ENCODE assay signal across 8 cellular contexts in the genomic region with DNA sequence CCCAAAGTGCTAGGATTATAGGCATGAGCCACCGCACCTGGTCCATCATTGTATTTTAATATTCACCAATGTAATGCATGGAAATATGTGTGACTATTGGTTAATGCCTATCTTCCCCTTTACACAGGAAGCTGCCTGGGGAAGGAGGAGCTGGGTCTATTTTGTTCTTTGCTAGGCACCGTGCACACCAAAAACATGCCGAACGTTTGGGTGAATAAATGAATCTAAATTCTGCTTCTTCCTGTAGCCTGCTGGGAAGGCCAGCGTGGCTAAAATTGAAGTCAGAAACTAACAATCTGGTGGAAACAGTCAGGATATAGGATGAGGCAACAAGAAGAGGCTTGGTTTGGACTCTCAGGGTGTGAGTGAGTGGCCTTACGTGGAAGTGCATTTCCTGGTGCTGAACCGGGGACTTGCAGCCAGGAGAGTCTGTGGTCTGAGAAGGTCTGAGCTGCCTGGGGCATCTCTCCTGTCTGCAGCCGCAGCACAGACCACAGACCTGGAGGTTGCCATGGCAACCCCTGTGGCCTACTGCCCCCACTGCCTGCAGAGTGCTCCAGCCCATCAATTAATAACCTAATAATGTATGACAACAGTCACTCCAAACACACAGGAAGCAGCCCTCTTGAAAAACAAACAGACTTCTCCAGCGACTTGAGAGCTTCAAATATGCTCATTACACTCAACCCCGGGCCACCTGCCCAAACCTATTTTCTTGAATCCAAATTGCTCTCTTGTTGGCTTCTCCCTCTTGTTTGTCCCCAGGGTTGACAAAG. TPM values are rescaled to one million over a fixed set of nuclear protein-coding genes. Genes with fewer than 3 reads are reported as not detected.
A peak's percentile ranks its signal among the peaks of the same experiment; 100 is the strongest.
DNase-seq lines count a peak whose midpoint lies in the region; ATAC-seq and TF ChIP-seq lines count a peak whose summit lies in the region.

No MANE protein-coding gene starts in this region.

- DNase-seq in heart right ventricle (no peak), heart left ventricle (no peak), KBM-7 (peak; percentile 85), Peyer's patch (peak in 2 of 3 donors; percentile 79 to 87), cerebellum (ENCODE audit: low spot score) (peak; percentile 75), superior temporal gyrus (ENCODE audit: extremely low spot score) (no peak)
- DNase-seq in stimulated activated CD8-positive, alpha-beta memory T cell treated with anti-CD3 and anti-CD28 coated beads, Interleukin-4, amount 100 ng/mL, for 48 hours, result peak; percentile 56

- intact Hi-C loops in heart right ventricle (cut with DNase I) (no loop called here), heart left ventricle (cut with DNase I) (no loop called here)

- H3K27me3 ChIP-seq in heart right ventricle, result peaks cover 0 to 23% (median 0%) of the 10 kb centered on the region in 7 donors
- peaks cover 0 to 6% (median 0%) of the 10 kb centered on the region in 9 donors for H3K27me3 ChIP-seq in heart left ventricle
- no peaks in the 10 kb centered on the region for H3K27me3 ChIP-seq in Peyer's patch

- H3K4me3 ChIP-seq in heart right ventricle, result no peak overlapping the region
- H3K4me3 ChIP-seq in heart left ventricle, result no peak overlapping the region
- no peak overlapping the region for H3K4me3 ChIP-seq in Peyer's patch

- TF ChIP-seq CTCF in heart right ventricle (IDR thresholded peaks at IDR 0.05) (no peak), heart left ventricle (IDR thresholded peaks at IDR 0.05) (no peak), Peyer's patch (IDR thresholded peaks at IDR 0.05) (peak in 1 of 6 experiments; percentile 5)

- WGBS in heart right ventricle, 2 donors, result 76 to 82% methylated on average over 10 of the region's 10 CpGs
- 75 to 85% (median 78%) methylated on average over 10 of the region's 10 CpGs for WGBS in heart left ventricle, 4 donors

- H3K27ac ChIP-seq in heart right ventricle (peak overlapping the region in 6 of 10 donors; percentile 15 to 56 (median 24)), heart left ventricle (peak overlapping the region in 6 of 12 donors; percentile 11 to 50 (median 34)), Peyer's patch (peak overlapping the region; percentile 44 to 77 (median 68))

- no peaks in the 10 kb centered on the region for H3K36me3 ChIP-seq in heart right ventricle
- no peaks in the 10 kb centered on the region for H3K36me3 ChIP-seq in heart left ventricle
- H3K36me3 ChIP-seq in Peyer's patch, result no peaks in the 10 kb centered on the region

- ATAC-seq in heart right ventricle (no peak), heart left ventricle (no peak), GM21786 (IDR thresholded peaks at IDR 0.05; ENCODE audit: unreplicated experiment) (peak; percentile 90)

- in situ Hi-C loops in KBM-7 (cut with MboI; ENCODE audit: low pct_unique_long_range_greater_than_20kb, low sequenced_read_pairs), result no loop called here

- H3K9me3 ChIP-seq in heart right ventricle (peaks cover 0 to 6% (median 0%) of the 10 kb centered on the region in 11 donors), heart left ventricle (peaks cover 0 to 5% (median 0%) of the 10 kb centered on the region in 12 donors), Peyer's patch (no peaks in the 10 kb centered on the region)

- TF ChIP-seq POLR2A in heart left ventricle (IDR thresholded peaks at IDR 0.05) (no peak), Peyer's patch (IDR thresholded peaks at IDR 0.05) (no peak)

- H3K4me1 ChIP-seq in heart right ventricle (peaks cover 9 to 55% (median 12%) of the 10 kb centered on the region in 9 donors), heart left ventricle (peaks cover 0 to 70% (median 11%) of the 10 kb centered on the region in 12 donors), Peyer's patch (peaks cover 5 to 39% (median 32%) of the 10 kb centered on the region in 4 donors)

RNA-seq across cellular contexts. Expression of a gene that starts 5.5 kb away (rescaled TPM):
- total RNA-seq in heart right ventricle (1 to 10 TPM in 2 of 10 donors, under 1 TPM in 8; 0.13 to 2.4 (median 0.29) TPM), heart left ventricle (1 to 10 TPM in 2 of 9 donors, under 1 TPM in 6, not detected in 1; 0.31 to 2.6 (median 0.59) TPM), Peyer's patch (1 to 10 TPM in 2 of 4 donors, not detected in 2; 1.5 to 1.7 TPM), cerebellum (5.8 TPM)
- polyA plus RNA-seq in heart right ventricle (under 1 TPM; 0.22 to 0.54 TPM), heart left ventricle (1 to 10 TPM in 1 of 2 donors, under 1 TPM in 1; 0.08 to 1.6 TPM)

Comparison
In these comparisons a context has a peak if more than half of its experiments do, and no peak if none do; other contexts are left out.
1. DNase-seq: peak in KBM-7 (single experiment), Peyer's patch (2 of 3), cerebellum (single experiment) and stimulated activated CD8-positive, alpha-beta memory T cell treated with anti-CD3 and anti-CD28 coated beads, Interleukin-4, amount 100 ng/mL, for 48 hours (single experiment); none in heart right ventricle (0 of 2), heart left ventricle (0 of 5) and superior temporal gyrus (single experiment).